30 cellular contexts compared by ENCODE assay signal in genomic region chrY:12305456-12305855, GRCh38.
"Had no signal": no experiment of that assay in that cellular context is flagged by ENCODE, and none has a peak within 500 bp of the region (broad histone marks: within the 10 kb centered on the region; RNA-seq: fewer than 3 reads in every experiment).

No MANE protein-coding gene starts in this region.

- H3K9me3 Mint-ChIP-seq: activated B cell treated with CpG ODN at 0.5 μM for 24 hours; activated T-helper 1 cell treated with anti-CD3 and anti-CD28 coated beads, Interleukin-12 subunit alpha, Interleukin-12 subunit beta, Interleukin-2, Interleukin-4 antibody, amounts not matched to agents 30 ng/mL and 10 ng/mL and 1 ng/mL, durations not matched to agents 14 hours and 24 hours and 36 hours; effector memory CD8-positive, alpha-beta T cell; T-helper 2 cell treated with Interferon-gamma antibody and Interleukin-4, amounts not matched to agents 5 μg/mL and 100 μg/mL, for 36 hours had no signal

- DNase-seq: activated B cell treated with CpG ODN at 0.5 μM for 24 hours; activated CD4-positive, alpha-beta T cell treated with anti-CD3 and anti-CD28 coated beads for 48 hours; activated CD4-positive, alpha-beta T cell treated with anti-CD3 and anti-CD28 coated beads, Interleukin-2, amount 50 U/mL, for 1 hour; activated CD4-positive, alpha-beta T cell treated with anti-CD3 and anti-CD28 coated beads, Interleukin-2, amount 50 U/mL, for 48 hours; activated CD8-positive, alpha-beta memory T cell treated with anti-CD3 and anti-CD28 coated beads for 24 hours; activated CD8-positive, alpha-beta T cell treated with anti-CD3 and anti-CD28 coated beads for 36 hours; activated effector memory CD4-positive, alpha-beta T cell treated with Interleukin-2 at 50 U/mL for 16 hours; activated gamma-delta T cell treated with Interleukin-2 at 50 U/mL for 16 hours; activated naive CD4-positive, alpha-beta T cell treated with anti-CD3 and anti-CD28 coated beads, Interleukin-2, amount 50 U/mL, for 16 hours; activated naive CD4-positive, alpha-beta T cell treated with Interleukin-2 at 50 U/mL for 16 hours; activated T-cell treated with anti-CD3 and anti-CD28 coated beads, Interleukin-2, amount 50 U/mL, for 4 hours; amniotic stem cell; anterior cingulate cortex; brain microvascular endothelial cell; caudate nucleus; cortex of kidney; dermis blood vessel endothelial cell; effector CD4-positive, alpha-beta T cell; effector memory CD8-positive, alpha-beta T cell; esophagus squamous epithelium; head of caudate nucleus; hippocampal formation; T-helper 17 cell; T1000; WERI-Rb-1 had no signal

- H3K9me3 ChIP-seq: esophagus squamous epithelium had no signal

- H3K27ac ChIP-seq: brain microvascular endothelial cell, epithelial cell of prostate, WERI-Rb-1 had no signal

- H3K27me3 ChIP-seq: brain microvascular endothelial cell, esophagus squamous epithelium had no signal

- H3K36me3 Mint-ChIP-seq: activated naive CD8-positive, alpha-beta T cell had no signal

- H3K27ac Mint-ChIP-seq: activated B cell treated with CpG ODN at 0.5 μM for 24 hours; activated CD8-positive, alpha-beta T cell treated with anti-CD3 and anti-CD28 coated beads for 36 hours; activated naive CD8-positive, alpha-beta T cell; activated T-helper 1 cell treated with anti-CD3 and anti-CD28 coated beads, Interleukin-12 subunit alpha, Interleukin-12 subunit beta, Interleukin-2, Interleukin-4 antibody, amounts not matched to agents 30 ng/mL and 10 ng/mL and 1 ng/mL, durations not matched to agents 14 hours and 24 hours and 36 hours; effector memory CD8-positive, alpha-beta T cell; T-helper 17 cell; T-helper 2 cell treated with Interferon-gamma antibody and Interleukin-4, amounts not matched to agents 5 μg/mL and 100 μg/mL, for 36 hours had no signal

- H3K4me3 ChIP-seq: esophagus squamous epithelium had no signal

- H3K36me3 ChIP-seq: brain microvascular endothelial cell, esophagus squamous epithelium, WERI-Rb-1 had no signal

- ATAC-seq: activated CD4-positive, CD25-positive, alpha-beta regulatory T cell treated with anti-CD3 and anti-CD28 coated beads, Interleukin-2, amount 50 U/mL, for 24 hours; activated CD8-positive, alpha-beta T cell treated with anti-CD3 and anti-CD28 coated beads for 36 hours; activated T-cell treated with anti-CD3 and anti-CD28 coated beads, Interleukin-2, amount 50 U/mL, for 4 hours; effector memory CD8-positive, alpha-beta T cell; T-helper 17 cell had no signal

- H3K4me3 Mint-ChIP-seq: activated B cell treated with CpG ODN at 0.5 μM for 24 hours; activated CD8-positive, alpha-beta T cell treated with anti-CD3 and anti-CD28 coated beads for 36 hours; activated naive CD8-positive, alpha-beta T cell; activated T-cell treated with anti-CD3 and anti-CD28 coated beads, Interleukin-2, amount 50 U/mL, for 4 hours; activated T-helper 1 cell treated with anti-CD3 and anti-CD28 coated beads, Interleukin-12 subunit alpha, Interleukin-12 subunit beta, Interleukin-2, Interleukin-4 antibody, amounts not matched to agents 30 ng/mL and 10 ng/mL and 1 ng/mL, durations not matched to agents 14 hours and 24 hours and 36 hours; effector memory CD8-positive, alpha-beta T cell; T-helper 17 cell; T-helper 2 cell treated with Interferon-gamma antibody and Interleukin-4, amounts not matched to agents 5 μg/mL and 100 μg/mL, for 36 hours had no signal

- H3K27me3 Mint-ChIP-seq: activated B cell treated with CpG ODN at 0.5 μM for 24 hours; activated CD8-positive, alpha-beta T cell treated with anti-CD3 and anti-CD28 coated beads for 36 hours; activated naive CD8-positive, alpha-beta T cell; T-helper 17 cell had no signal

- H3K4me1 Mint-ChIP-seq: activated B cell treated with CpG ODN at 0.5 μM for 24 hours, T-helper 17 cell had no signal
